ENCODE assay signal across 30 cellular contexts in genomic region chr2:98802344-98802743, GRCh38.
"Had no signal": no experiment of that assay in that cellular context is flagged by ENCODE, and none has a peak within 500 bp of the region (broad histone marks: within the 10 kb centered on the region; RNA-seq: fewer than 3 reads in every experiment).

No MANE protein-coding gene starts in this region.

- H3K27me3 ChIP-seq: pancreas, spleen, suprapubic skin, testis, tibial artery, transverse colon, upper lobe of right lung, uterus had no signal

- H3K36me3 Mint-ChIP-seq: naive B cell; naive thymus-derived CD8-positive, alpha-beta T cell; natural killer cell treated with Interleukin-12 subunit alpha and Interleukin-12 subunit beta and Interleukin-15 and Interleukin-18, amount 100 ng/mL, for 72 hours; stimulated activated memory B cell treated with anti-CD40 and anti-IgM and Interleukin-4, amounts not matched to agents 10 μg/mL and 1 μg/mL and 100 μg/mL, for 72 hours; type B pancreatic cell had no signal

- H3K4me2 ChIP-seq: smooth muscle cell had no signal

- H3K4me3 ChIP-seq: pancreas, prostate gland, skin epidermis, smooth muscle cell, spleen, suprapubic skin, testis, tibial artery, transverse colon, upper lobe of right lung, uterus had no signal

- H3K9me3 ChIP-seq: pancreas, prostate gland, spleen, suprapubic skin, testis, tibial artery, transverse colon, upper lobe of right lung, uterus had no signal

- DNase-seq: naive B cell; naive thymus-derived CD8-positive, alpha-beta T cell; nephron progenitor cell; occipital lobe; pancreas; right cardiac atrium; spleen; stimulated activated CD4-positive, alpha-beta T cell treated with anti-CD3 and anti-CD28 coated beads, Interleukin-12 subunit alpha, Interleukin-12 subunit beta, amount 100 ng/mL, for 4 hours; stimulated activated CD4-positive, alpha-beta T cell treated with anti-CD3 and anti-CD28 coated beads, Interleukin-1b, Interleukin-23, amount 100 ng/mL, for 48 hours; stimulated activated CD4-positive, alpha-beta T cell treated with anti-CD3 and anti-CD28 coated beads, Interleukin-4, amount 100 ng/mL, for 1 hour; stimulated activated CD4-positive, alpha-beta T cell treated with anti-CD3 and anti-CD28 coated beads, Interleukin-4, amount 100 ng/mL, for 4 hours; stimulated activated CD8-positive, alpha-beta memory T cell treated with anti-CD3 and anti-CD28 coated beads, Interleukin-4, amount 100 ng/mL, for 48 hours; stimulated activated naive CD4-positive, alpha-beta T cell; stimulated activated naive CD8-positive, alpha-beta T cell treated with anti-CD3 and anti-CD28 coated beads, Interleukin-15, amount 100 ng/mL, for 72 hours; stimulated activated naive CD8-positive, alpha-beta T cell treated with anti-CD3 and anti-CD28 coated beads, Interleukin-15, Interleukin-2, amounts not matched to agents 100 U/mL and 50 U/mL, for 24 hours; substantia nigra; testis; tibial artery; transverse colon; upper lobe of right lung; uterus had no signal

- ATAC-seq: naive thymus-derived CD8-positive, alpha-beta T cell; pancreas; right cardiac atrium; sciatic nerve; stimulated activated memory B cell treated with anti-CD40 and anti-IgM and Interleukin-4, amounts not matched to agents 10 μg/mL and 1 μg/mL and 100 μg/mL, for 72 hours; stimulated activated naive CD8-positive, alpha-beta T cell treated with anti-CD3 and anti-CD28 coated beads, Interleukin-15, amount 100 ng/mL, for 72 hours; stimulated activated naive CD8-positive, alpha-beta T cell treated with anti-CD3 and anti-CD28 coated beads, Interleukin-15, Interleukin-2, amounts not matched to agents 100 U/mL and 50 U/mL, for 24 hours; upper lobe of right lung had no signal

- H3K27ac ChIP-seq: pancreas, prostate gland, skin epidermis, spleen, suprapubic skin, testis, tibial artery, transverse colon, upper lobe of right lung, uterus had no signal

- H3K4me1 ChIP-seq: testis, uterus had no signal

- H3K4me3 Mint-ChIP-seq: naive B cell; naive thymus-derived CD8-positive, alpha-beta T cell; natural killer cell treated with Interleukin-12 subunit alpha and Interleukin-12 subunit beta and Interleukin-15 and Interleukin-18, amount 100 ng/mL, for 72 hours; nephron progenitor cell; neural crest cell; stimulated activated memory B cell treated with anti-CD40 and anti-IgM and Interleukin-4, amounts not matched to agents 10 μg/mL and 1 μg/mL and 100 μg/mL, for 72 hours; stimulated activated naive CD8-positive, alpha-beta T cell treated with anti-CD3 and anti-CD28 coated beads, Interleukin-15, amount 100 ng/mL, for 72 hours; type B pancreatic cell had no signal

- H3K36me3 ChIP-seq: pancreas, prostate gland, spleen, suprapubic skin, tibial artery, transverse colon, upper lobe of right lung, uterus had no signal

- H3K27me3 Mint-ChIP-seq: naive thymus-derived CD8-positive, alpha-beta T cell; stimulated activated memory B cell treated with anti-CD40 and anti-IgM and Interleukin-4, amounts not matched to agents 10 μg/mL and 1 μg/mL and 100 μg/mL, for 72 hours; stimulated activated naive CD8-positive, alpha-beta T cell treated with anti-CD3 and anti-CD28 coated beads, Interleukin-15, amount 100 ng/mL, for 72 hours had no signal

- H3K9me3 Mint-ChIP-seq: naive B cell; naive thymus-derived CD8-positive, alpha-beta T cell; natural killer cell treated with Interleukin-12 subunit alpha and Interleukin-12 subunit beta and Interleukin-15 and Interleukin-18, amount 100 ng/mL, for 72 hours; nephron progenitor cell; neural crest cell; stimulated activated memory B cell treated with anti-CD40 and anti-IgM and Interleukin-4, amounts not matched to agents 10 μg/mL and 1 μg/mL and 100 μg/mL, for 72 hours; stimulated activated naive CD8-positive, alpha-beta T cell treated with anti-CD3 and anti-CD28 coated beads, Interleukin-15, amount 100 ng/mL, for 72 hours; type B pancreatic cell had no signal

- H3K4me1 Mint-ChIP-seq: naive B cell; stimulated activated memory B cell treated with anti-CD40 and anti-IgM and Interleukin-4, amounts not matched to agents 10 μg/mL and 1 μg/mL and 100 μg/mL, for 72 hours had no signal

- H3K27ac Mint-ChIP-seq: naive B cell; naive thymus-derived CD8-positive, alpha-beta T cell; natural killer cell treated with Interleukin-12 subunit alpha and Interleukin-12 subunit beta and Interleukin-15 and Interleukin-18, amount 100 ng/mL, for 72 hours; nephron progenitor cell; stimulated activated memory B cell treated with anti-CD40 and anti-IgM and Interleukin-4, amounts not matched to agents 10 μg/mL and 1 μg/mL and 100 μg/mL, for 72 hours; stimulated activated naive CD8-positive, alpha-beta T cell treated with anti-CD3 and anti-CD28 coated beads, Interleukin-15, amount 100 ng/mL, for 72 hours; type B pancreatic cell had no signal
